ENCODE assay signal across 7 cellular contexts in the genomic region with DNA sequence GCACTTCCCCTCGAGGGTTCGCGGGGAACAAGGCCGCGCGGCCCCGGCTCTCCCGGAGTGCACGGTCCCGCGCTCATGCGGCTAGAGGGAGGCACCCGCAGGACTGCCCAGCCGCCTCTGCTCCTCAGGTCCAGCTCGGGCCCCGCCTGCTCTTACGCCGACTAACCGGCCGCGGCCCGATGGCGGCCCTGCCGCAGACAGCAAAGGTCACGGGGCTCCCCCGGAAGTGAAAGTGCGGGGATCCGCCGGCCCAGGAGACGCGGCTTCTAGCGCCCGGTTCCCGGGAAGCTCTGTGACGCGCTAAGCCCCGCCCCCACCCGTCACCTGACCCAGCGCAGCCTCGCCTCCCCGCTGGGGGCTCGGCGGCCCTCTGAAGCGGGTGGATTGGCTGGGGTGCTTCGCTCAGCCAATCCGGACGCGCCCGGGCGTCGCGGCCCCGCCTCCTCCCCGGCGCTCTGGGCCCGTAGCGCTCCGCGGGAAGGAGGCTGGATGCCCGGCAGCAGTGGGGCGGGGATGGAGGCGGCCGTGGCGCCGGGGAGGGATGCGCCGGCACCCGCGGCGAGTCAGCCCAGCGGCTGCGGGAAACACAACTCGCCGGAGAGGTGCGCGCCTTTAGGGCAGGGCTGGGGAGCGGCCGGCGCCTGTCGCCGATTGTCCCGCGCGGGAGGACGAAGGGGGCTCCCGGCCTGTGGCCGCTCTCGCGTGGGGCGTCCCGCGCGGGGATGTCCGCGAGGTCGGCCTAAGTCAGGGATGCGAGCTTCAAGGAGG. TPM values are rescaled to one million over a fixed set of nuclear protein-coding genes. Genes with fewer than 3 reads are reported as not detected.
DNase-seq lines count a peak whose midpoint lies in the region; ATAC-seq, FAIRE-seq and TF ChIP-seq lines count a peak whose summit lies in the region.

A gene with protein sequence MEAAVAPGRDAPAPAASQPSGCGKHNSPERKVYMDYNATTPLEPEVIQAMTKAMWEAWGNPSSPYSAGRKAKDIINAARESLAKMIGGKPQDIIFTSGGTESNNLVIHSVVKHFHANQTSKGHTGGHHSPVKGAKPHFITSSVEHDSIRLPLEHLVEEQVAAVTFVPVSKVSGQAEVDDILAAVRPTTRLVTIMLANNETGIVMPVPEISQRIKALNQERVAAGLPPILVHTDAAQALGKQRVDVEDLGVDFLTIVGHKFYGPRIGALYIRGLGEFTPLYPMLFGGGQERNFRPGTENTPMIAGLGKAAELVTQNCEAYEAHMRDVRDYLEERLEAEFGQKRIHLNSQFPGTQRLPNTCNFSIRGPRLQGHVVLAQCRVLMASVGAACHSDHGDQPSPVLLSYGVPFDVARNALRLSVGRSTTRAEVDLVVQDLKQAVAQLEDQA (plus strand): TSS at position 460 of the 768 bp plus-strand sequence. CDS start 54 bp downstream, at position 514.

- H3K4me3 ChIP-seq in body of pancreas (peak within 1 kb of the TSS; percentile 95 to 100), gastrocnemius medialis (peak within 1 kb of the TSS; percentile 76 to 100 (median 94))

- TF ChIP-seq CTCF in body of pancreas (IDR thresholded peaks at IDR 0.05) (peak in 1 of 7 experiments; percentile 27), gastrocnemius medialis (IDR thresholded peaks at IDR 0.05 in 4 of 5, conservative IDR thresholded peaks at IDR 0.05 in 1 of 5) (no peak)

- peak within 1 kb of the TSS; percentile 71 to 94 (median 84) for H3K27ac ChIP-seq in body of pancreas
- peak within 1 kb of the TSS; percentile 86 to 98 (median 92) for H3K27ac ChIP-seq in gastrocnemius medialis

- DNase-seq in NCI-H2107 treated with DMSO at 0.1 percent for 48 hours (lab: John Stamatoyannopoulos, UW; ENCODE audit: unreplicated experiment) (peak; percentile 79), body of pancreas (peak; percentile 97 to 98 (median 98)), iPS DF 4.7 (ENCODE audit: extremely low read depth, low spot score) (peak; percentile 71), gastrocnemius medialis (peak; percentile 97)

- H3K9me3 ChIP-seq in body of pancreas (no peaks in the 10 kb centered on the region), gastrocnemius medialis (no peaks in the 10 kb centered on the region)

- ATAC-seq in GM18519 (IDR thresholded peaks at IDR 0.05; ENCODE audit: low FRiP score, unreplicated experiment) (peak; percentile 87), HG03060 (IDR thresholded peaks at IDR 0.05; ENCODE audit: low read depth, unreplicated experiment) (peak; percentile 63), body of pancreas (peak; percentile 95), gastrocnemius medialis (peak; percentile 96 to 97)

- in situ Hi-C loops in gastrocnemius medialis (cut with MboI; ENCODE audit: low sequenced_read_pairs in 4 of 4) = no loop called here

- intact Hi-C loops in body of pancreas (cut with DNase I) (no loop called here), gastrocnemius medialis (cut with DNase I; ENCODE audit: low total_unique reads) (loop anchor here (1.0 to 5.0 kb wide), 6 partner anchors 76 to 260 kb away; a partner anchor contains a TSS)

- TF ChIP-seq POLR2A in body of pancreas (IDR thresholded peaks at IDR 0.05) = peak; percentile 74 to 92 (median 92)
- peak; percentile 90 to 91 for TF ChIP-seq POLR2A in gastrocnemius medialis (IDR thresholded peaks at IDR 0.05)

- 0% methylated on average over 88 of the region's 97 CpGs; no CpG with 5 or more reads in 1 of the 2 donors for WGBS in body of pancreas, 2 donors

- FAIRE-seq in TTC549 (lab: Jason Lieb, UNC) = peak; percentile 47

- H3K4me1 ChIP-seq in body of pancreas (peaks cover 50% of the 10 kb centered on the region), gastrocnemius medialis (peaks cover 13 to 26% of the 10 kb centered on the region in 2 donors)

- no peaks in the 10 kb centered on the region for H3K27me3 ChIP-seq in body of pancreas
- H3K27me3 ChIP-seq in gastrocnemius medialis = no peaks in the 10 kb centered on the region

- H3K36me3 ChIP-seq in body of pancreas (replicated peaks in 1 of 2; ENCODE audit: insufficient read depth in 1 of 2, low read depth in 2 of 2) (no peaks in the 10 kb centered on the region), gastrocnemius medialis (peaks cover 0 to 12% of the 10 kb centered on the region in 2 donors)

RNA-seq across cellular contexts. Expression of the gene that starts here (rescaled TPM):
- total RNA-seq in body of pancreas (10 to 100 TPM; 18.5 to 32.4 TPM), gastrocnemius medialis (1 to 10 TPM; 3.3 to 9.7 (median 5.6) TPM)

Comparison
In these comparisons a context has a peak if more than half of its experiments do, and no peak if none do; other contexts are left out.
1. Peak in every context shown above with its lines: DNase-seq, ATAC-seq, H3K4me3 ChIP-seq and H3K27ac ChIP-seq.